In genomic region chr6:138162104-138162946, GRCh38 we compare ENCODE assay signal across 9 cellular contexts. TPM values are rescaled to one million over a fixed set of nuclear protein-coding genes. Genes with fewer than 3 reads are reported as not detected.
DNase-seq lines count a peak whose midpoint lies in the region; ATAC-seq and TF ChIP-seq lines count a peak whose summit lies in the region.
"Had no signal": no experiment of that assay in that cellular context is flagged by ENCODE, and none has a peak within 500 bp of the region (broad histone marks: within the 10 kb centered on the region; RNA-seq: fewer than 3 reads in every experiment).

No MANE protein-coding gene starts in this region.

- intact Hi-C loops in Right ventricle myocardium inferior (cut with DNase I): no loop called here
- intact Hi-C loops in cardiac septum (cut with DNase I): no loop called here
- intact Hi-C loops in transverse colon (cut with DNase I; ENCODE audit: low total_unique reads): no loop called here

- peak overlapping the region; percentile 53 for H3K4me3 ChIP-seq in RWPE2 (ENCODE audit: severe bottlenecking)
- H3K4me3 ChIP-seq in mesodermal cell (ENCODE audit: extremely low read depth, insufficient read depth, low read length, poor library complexity, severe bottlenecking): peak overlapping the region; percentile 42
- H3K4me3 ChIP-seq in transverse colon: peak overlapping the region; percentile 29 to 75 (median 63)

- H3K4me3 Mint-ChIP-seq in effector memory CD8-positive, alpha-beta T cell: peak overlapping the region; percentile 60 to 68

- no peak overlapping the region for H3K27ac Mint-ChIP-seq in effector memory CD8-positive, alpha-beta T cell

- no peaks in the 10 kb centered on the region for H3K9me3 ChIP-seq in RWPE2 (ENCODE audit: severe bottlenecking)
- no peaks in the 10 kb centered on the region for H3K9me3 ChIP-seq in mesodermal cell (ENCODE audit: control insufficient read depth, low read length)
- H3K9me3 ChIP-seq in transverse colon: no peaks in the 10 kb centered on the region

- no peaks in the 10 kb centered on the region for H3K9me3 Mint-ChIP-seq in effector memory CD8-positive, alpha-beta T cell

- H3K27ac ChIP-seq in RWPE2 (ENCODE audit: poor library complexity, severe bottlenecking) (no peak overlapping the region), mesodermal cell (ENCODE audit: low read depth, low read length, severe bottlenecking) (no peak overlapping the region), transverse colon (peak overlapping the region; percentile 72 to 86 (median 82))

- no peak for TF ChIP-seq CTCF in RWPE2 (IDR thresholded peaks at IDR 0.05; ENCODE audit: poor library complexity, severe bottlenecking)
- no peak for TF ChIP-seq CTCF in transverse colon (IDR thresholded peaks at IDR 0.05)

- H3K36me3 ChIP-seq in RWPE2 (ENCODE audit: low read depth): no peaks in the 10 kb centered on the region
- no peaks in the 10 kb centered on the region for H3K36me3 ChIP-seq in mesodermal cell (ENCODE audit: control insufficient read depth, insufficient read depth, low read length)
- no peaks in the 10 kb centered on the region for H3K36me3 ChIP-seq in transverse colon

- H3K4me1 Mint-ChIP-seq in effector memory CD8-positive, alpha-beta T cell (ENCODE audit: low read depth in 2 of 2): peaks cover 10 to 11% of the 10 kb centered on the region in 2 donors

- peaks cover 2% of the 10 kb centered on the region for H3K36me3 Mint-ChIP-seq in effector memory CD8-positive, alpha-beta T cell (ENCODE audit: insufficient read depth)

- H3K27me3 Mint-ChIP-seq in effector memory CD8-positive, alpha-beta T cell: peaks cover 58 to 62% of the 10 kb centered on the region in 2 donors

- peaks cover 15% of the 10 kb centered on the region for H3K27me3 ChIP-seq in RWPE2 (ENCODE audit: insufficient read depth, poor library complexity, severe bottlenecking)
- peaks cover 44% of the 10 kb centered on the region for H3K27me3 ChIP-seq in transverse colon

- DNase-seq in Right ventricle myocardium inferior (ENCODE audit: missing footprints) (no peak), cardiac septum (ENCODE audit: low spot score) (no peak), RWPE2 (ENCODE audit: low spot score) (no peak), transverse colon (peak; percentile 18)
- no peak for DNase-seq in effector memory CD8-positive, alpha-beta T cell

- in situ Hi-C loops in transverse colon (cut with MboI; ENCODE audit: low pct_ligation_motif_present in 1 of 4, low pct_unique_long_range_greater_than_20kb in 1 of 4, low sequenced_read_pairs in 3 of 4): no loop called here

- no peak for TF ChIP-seq EP300 in transverse colon (IDR thresholded peaks at IDR 0.05; ENCODE audit: low read depth)

- 2 to 4% methylated on average over 38 to 44 of the region's 53 CpGs for WGBS in mesodermal cell (ENCODE audit: insufficient coverage in 2 of 2), 2 experiments
- WGBS in transverse colon (ENCODE audit: low coverage in 1 of 2), 2 donors: 6 to 18% methylated on average over 8 to 53 of the region's 53 CpGs

- H3K4me1 ChIP-seq in RWPE2 (ENCODE audit: insufficient read depth, poor library complexity, severe bottlenecking) (no peaks in the 10 kb centered on the region), mesodermal cell (ENCODE audit: control insufficient read depth, insufficient read depth, low read length, poor library complexity, severe bottlenecking) (peaks cover 5% of the 10 kb centered on the region), transverse colon (peaks cover 10 to 24% (median 14%) of the 10 kb centered on the region in 4 donors)

- peak; percentile 27 for TF ChIP-seq POLR2A in transverse colon (IDR thresholded peaks at IDR 0.05)

- ATAC-seq in Right ventricle myocardium inferior (peak; percentile 25), HG03159 (IDR thresholded peaks at IDR 0.05; ENCODE audit: unreplicated experiment) (peak; percentile 24), RWPE2 (ENCODE audit: low read depth) (peak; percentile 58), HG02759 (IDR thresholded peaks at IDR 0.05; ENCODE audit: unreplicated experiment) (no peak)
- no peak for ATAC-seq in effector memory CD8-positive, alpha-beta T cell (replicated peaks)

RNA-seq across cellular contexts. Expression of gene ARFGEF3, which starts 0.6 kb away (rescaled TPM):
- total RNA-seq in Right ventricle myocardium inferior: 1.4 TPM
- 9.6 TPM for total RNA-seq in cardiac septum
- polyA plus RNA-seq in mesodermal cell (2013, experiment 1 of 2): 0.41 TPM
- 0.25 TPM for polyA plus RNA-seq in mesodermal cell (2013, experiment 2 of 2)
- total RNA-seq in transverse colon: 10 to 100 TPM in 3 of 4 donors, 1 to 10 TPM in 1; 6.7 to 17.1 (median 13.2) TPM

RNA-seq across cellular contexts. Expression of gene PERP, which starts 55.1 kb away (rescaled TPM):
- total RNA-seq in Right ventricle myocardium inferior (49.1 TPM), cardiac septum (59.3 TPM), transverse colon (10 to 100 TPM; 18.1 to 73.0 (median 55.5) TPM)
- polyA plus RNA-seq in mesodermal cell (2013, experiment 1 of 2): 42.7 TPM
- polyA plus RNA-seq in mesodermal cell (2013, experiment 2 of 2): 49.7 TPM

RNA-seq across cellular contexts. Expression of gene PBOV1, which starts 56.0 kb away (rescaled TPM):
- total RNA-seq in Right ventricle myocardium inferior (not detected), cardiac septum (not detected), transverse colon (not detected)
- not detected for polyA plus RNA-seq in mesodermal cell (2013, experiment 1 of 2)
- not detected for polyA plus RNA-seq in mesodermal cell (2013, experiment 2 of 2)
- total RNA-seq: glomerular endothelial cell had no signal

Comparison
In these comparisons a context has a peak if more than half of its experiments do, and no peak if none do; other contexts are left out.
1. ATAC-seq: peak in Right ventricle myocardium inferior (single experiment), HG03159 (single experiment) and RWPE2 (single experiment); none in effector memory CD8-positive, alpha-beta T cell (single experiment) and HG02759 (single experiment).
2. H3K27ac ChIP-seq: peak in transverse colon (4 of 4); none in RWPE2 (single experiment) and mesodermal cell (single experiment).
3. Peak in every context shown above with its lines, with median percentiles within 50 percentile points of each other: H3K4me3 ChIP-seq.